ENCODE assay signal across 24 cellular contexts in genomic region chr7:151571471-151571870, GRCh38.
"Had no signal": no experiment of that assay in that cellular context is flagged by ENCODE, and none has a peak within 500 bp of the region (broad histone marks: within the 10 kb centered on the region; RNA-seq: fewer than 3 reads in every experiment).

No MANE protein-coding gene starts in this region.

- H3K27me3 ChIP-seq: heart right ventricle, left lung, neural progenitor cell, right atrium auricular region, sigmoid colon, stomach, thyroid gland had no signal

- H3K27ac ChIP-seq: epithelial cell of prostate, heart right ventricle, left lung, neural progenitor cell, parathyroid adenoma, right atrium auricular region, sigmoid colon, stomach, thyroid gland had no signal

- DNase-seq: effector CD8-positive, alpha-beta T cell; endodermal cell; foreskin melanocyte; glutamatergic neuron; heart right ventricle; hippocampal formation; islet precursor cell; left lung; mesendoderm; midbrain; naive thymus-derived CD4-positive, alpha-beta T cell; sigmoid colon; stimulated activated CD4-positive, alpha-beta T cell treated with anti-CD3 and anti-CD28 coated beads, Interleukin-2, amount 100 ng/mL, for 24 hours; stimulated activated CD4-positive, alpha-beta T cell treated with anti-CD3 and anti-CD28 coated beads, Interleukin-4, amount 100 ng/mL, for 24 hours; stimulated activated naive CD4-positive, alpha-beta T cell treated with Interleukin-2 at 50 U/mL for 16 hours; stomach; thyroid gland had no signal

- H3K4me3 ChIP-seq: heart right ventricle, left lung, neural progenitor cell, right atrium auricular region, sigmoid colon, stomach, thyroid gland had no signal

- H3K36me3 ChIP-seq: neural progenitor cell, thyroid gland had no signal

- FAIRE-seq: colon had no signal

- H3K4me2 ChIP-seq: neural progenitor cell had no signal

- H3K79me2 ChIP-seq: parathyroid adenoma had no signal

- H3K4me1 ChIP-seq: left lung, neural progenitor cell had no signal

- H3K9ac ChIP-seq: neural progenitor cell, parathyroid adenoma had no signal

- H3K9me3 ChIP-seq: heart right ventricle, left lung, right atrium auricular region, sigmoid colon, stomach, thyroid gland had no signal

- H2AFZ ChIP-seq: neural progenitor cell, parathyroid adenoma had no signal

- ATAC-seq: esophagus mucosa; heart right ventricle; left lung; naive thymus-derived CD4-positive, alpha-beta T cell; stimulated activated effector memory CD8-positive, alpha-beta T cell treated with anti-CD3 and anti-CD28 coated beads, Interleukin-12 subunit alpha, Interleukin-12 subunit beta, amount 100 ng/mL, for 72 hours had no signal
